8 cellular contexts compared by ENCODE assay signal in the genomic region with DNA sequence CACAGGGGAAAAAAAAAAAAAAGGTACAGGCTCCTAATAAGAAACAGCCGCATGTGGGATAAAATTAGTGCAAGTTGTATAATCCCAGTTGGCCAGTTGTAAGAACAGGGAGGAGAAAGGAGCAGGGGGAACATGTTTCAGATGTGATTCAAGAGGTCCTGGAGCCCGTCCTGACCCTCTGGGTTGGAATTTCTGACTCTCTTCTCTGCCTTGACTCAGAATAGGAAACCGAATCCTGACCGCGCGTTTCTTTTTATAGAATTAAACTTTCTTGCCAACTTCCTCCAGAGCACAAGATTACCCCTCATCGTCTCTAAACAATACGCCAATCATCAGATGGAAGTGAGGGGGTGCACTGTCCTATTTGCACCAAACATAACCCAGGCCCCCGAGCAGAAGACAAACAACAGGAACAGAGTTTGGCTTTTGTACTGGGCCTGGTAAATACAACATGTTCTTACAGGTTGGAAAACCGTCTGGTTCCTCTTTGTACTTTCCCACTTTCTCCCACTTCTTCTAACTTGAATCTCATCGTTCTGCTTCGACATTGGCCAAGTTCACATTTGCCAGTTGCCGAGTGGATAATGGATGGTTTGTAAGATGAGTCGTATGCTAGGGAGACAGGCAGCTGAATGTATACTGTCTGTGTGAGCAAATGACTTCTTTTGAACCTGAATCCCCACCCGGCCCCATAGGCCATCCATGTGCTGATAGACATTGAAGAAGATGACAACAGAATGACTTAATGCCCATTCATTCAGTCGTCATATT. TPM values are rescaled to one million over a fixed set of nuclear protein-coding genes. Genes with fewer than 3 reads are reported as not detected.
DNase-seq lines count a peak whose midpoint lies in the region; ATAC-seq, FAIRE-seq and TF ChIP-seq lines count a peak whose summit lies in the region.

No MANE protein-coding gene starts in this region.

- ATAC-seq in omental fat pad (ENCODE audit: low FRiP score) (peak; percentile 92), GM18858 (IDR thresholded peaks at IDR 0.05; ENCODE audit: unreplicated experiment) (no peak), HG03159 (IDR thresholded peaks at IDR 0.05; ENCODE audit: unreplicated experiment) (no peak)

- H3K27ac Mint-ChIP-seq in Calu3 (ENCODE audit: unreplicated experiment): no peak overlapping the region

- H3K27me3 ChIP-seq in dorsolateral prefrontal cortex: peaks cover 0 to 26% (median 0%) of the 10 kb centered on the region in 45 donors
- no peaks in the 10 kb centered on the region for H3K27me3 ChIP-seq in HAP-1 (ENCODE audit: low read depth)

- no TSS peak for BruUV-seq in Calu3 (replicated peaks; lab: Mats Ljungman, UMichigan)

- H3K9me3 Mint-ChIP-seq in Calu3 (ENCODE audit: low read depth, unreplicated experiment): peaks cover 2% of the 10 kb centered on the region

- DNase-seq in GM12891 (ENCODE audit: insufficient read length, low spot score) (no peak), SIG-M5 treated with dmso at 0.1 percent for 504 hours (lab: John Stamatoyannopoulos, UW; ENCODE audit: unreplicated experiment) (peak; percentile 87), dorsolateral prefrontal cortex (peak in 1 of 10 donors; percentile 23), omental fat pad (ENCODE audit: low spot score) (no peak), Calu3 (no peak), HAP-1 (ENCODE audit: low spot score in 2 of 2) (no peak)

- intact Hi-C loops in dorsolateral prefrontal cortex (cut with DNase I) (no loop called here), Calu3 (cut with micrococcal nuclease; ENCODE audit: unreplicated experiment) (no loop called here)

- H3K36me3 ChIP-seq in HAP-1 (replicated peaks): no peaks in the 10 kb centered on the region

- no peak for TF ChIP-seq POLR2A in GM12891 (IDR thresholded peaks at IDR 0.05; ENCODE audit: low read depth, low read length)

- FAIRE-seq in GM12891 (lab: Jason Lieb, UNC): no peak

- peaks cover 75% of the 10 kb centered on the region for H3K27me3 Mint-ChIP-seq in Calu3 (ENCODE audit: unreplicated experiment)

- in situ Hi-C loops in HAP-1 (cut with MboI; ENCODE audit: low sequenced_read_pairs): no loop called here

- H3K4me1 Mint-ChIP-seq in Calu3 (ENCODE audit: low read depth, unreplicated experiment): no peaks in the 10 kb centered on the region

- CTCF ChIA-PET in Calu3 (lab: Charles Lee): interaction anchor here (0.6 kb wide), 2 partner anchors 39 to 361 kb away, joined by 3 to 4 read pairs; no protein-coding TSS in a partner anchor

- H3K27ac ChIP-seq in dorsolateral prefrontal cortex: peak overlapping the region in 31 of 59 donors; percentile 5 to 74 (median 43)

- TF ChIP-seq CTCF in dorsolateral prefrontal cortex (IDR thresholded peaks at IDR 0.05 in 54 of 56, conservative IDR thresholded peaks at IDR 0.05 in 2 of 56; ENCODE audit: low read depth in 1 of 56, partially characterized antibody in 56 of 56): no peak
- no peak for TF ChIP-seq CTCF in omental fat pad (IDR thresholded peaks at IDR 0.05)
- TF ChIP-seq CTCF in Calu3 (IDR thresholded peaks at IDR 0.05; ENCODE audit: unreplicated experiment): no peak

- H3K36me3 Mint-ChIP-seq in Calu3 (ENCODE audit: insufficient read depth, unreplicated experiment): no peaks in the 10 kb centered on the region

- H3K4me3 ChIP-seq in dorsolateral prefrontal cortex (peak overlapping the region in 2 of 59 donors; percentile 14 to 21), HAP-1 (no peak overlapping the region)

- no peaks in the 10 kb centered on the region for H3K9me3 ChIP-seq in HAP-1

- H3K4me3 Mint-ChIP-seq in Calu3 (ENCODE audit: low read depth, unreplicated experiment): no peak overlapping the region

- H3K4me1 ChIP-seq in HAP-1: no peaks in the 10 kb centered on the region

TF ChIP-seq in GM12891, 5 proteins besides CTCF, POLR2A, EP300 and RAD21:
- TF ChIP-seq SPI1 (IDR thresholded peaks at IDR 0.05; ENCODE audit: low read depth, low read length): peak; percentile 37
- TF ChIP-seq TAF1 (IDR thresholded peaks at IDR 0.05; ENCODE audit: low read depth, low read length): no peak

RNA-seq across cellular contexts. Expression of gene MED13L, which starts 42.5 kb away (rescaled TPM):
- polyA plus RNA-seq in GM12891 (2012; ENCODE audit: low read depth, missing spikeins): 12.5 TPM
- total RNA-seq in dorsolateral prefrontal cortex (100 to 1,000 TPM; 102 to 174 (median 140) TPM), omental fat pad (100 to 1,000 TPM; 153 to 251 (median 194) TPM), Calu3 (2022) (89.0 and 89.6 TPM in 2 replicates)
